In the genomic region with DNA sequence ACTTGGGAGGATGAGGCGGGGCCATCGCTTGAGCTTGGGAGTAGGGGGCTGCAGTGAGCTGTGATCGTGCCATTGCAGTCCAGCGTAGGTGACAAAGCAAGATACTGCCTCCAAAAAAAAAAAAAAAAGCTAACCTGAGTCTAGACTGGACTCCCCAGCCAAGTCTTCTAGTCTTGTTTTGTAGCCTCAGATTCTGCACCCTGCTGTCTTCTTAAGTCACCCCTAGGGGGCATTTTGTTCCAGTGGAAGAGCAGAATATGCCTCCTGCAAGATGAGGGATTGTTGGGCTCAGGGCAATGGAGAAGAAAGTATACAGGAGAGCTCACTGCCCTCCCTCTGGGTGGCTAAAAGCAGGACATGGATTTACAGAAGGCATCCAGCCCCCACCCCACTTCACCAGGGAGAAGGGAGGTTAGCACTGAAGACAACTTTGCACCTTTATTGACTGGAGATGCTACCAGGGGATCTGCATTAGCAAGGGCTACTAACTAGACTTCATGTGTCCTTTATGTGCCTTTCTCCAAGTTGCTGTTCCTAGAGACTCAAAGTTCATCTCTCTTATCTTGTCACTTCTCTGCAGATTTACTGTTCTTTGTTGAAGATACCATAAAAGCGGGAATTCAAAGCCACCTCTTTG, we compare ENCODE assay signal across 9 cellular contexts. TPM values are rescaled to one million over a fixed set of nuclear protein-coding genes. Genes with fewer than 3 reads are reported as not detected.
DNase-seq lines count a peak whose midpoint lies in the region; ATAC-seq and TF ChIP-seq lines count a peak whose summit lies in the region.
"Had no signal": no experiment of that assay in that cellular context is flagged by ENCODE, and none has a peak within 500 bp of the region (broad histone marks: within the 10 kb centered on the region; RNA-seq: fewer than 3 reads in every experiment).

No MANE protein-coding gene starts in this region.

- H3K4me2 ChIP-seq in PC-3 (ENCODE audit: low read length) (no peak overlapping the region), neural progenitor cell (no peak overlapping the region)

- in situ Hi-C loops in HAP-1 (cut with MboI; ENCODE audit: low sequenced_read_pairs) = no loop called here

- TF ChIP-seq CTCF in PC-3 (conservative IDR thresholded peaks at IDR 0.05; ENCODE audit: low read depth, low read length) = peak; percentile 82
- peak in 50 of 56 donors; percentile 9 to 53 (median 32) for TF ChIP-seq CTCF in dorsolateral prefrontal cortex (IDR thresholded peaks at IDR 0.05 in 54 of 56, conservative IDR thresholded peaks at IDR 0.05 in 2 of 56; ENCODE audit: low read depth in 1 of 56, partially characterized antibody in 56 of 56)
- peak; percentile 56 for TF ChIP-seq CTCF in neural progenitor cell (IDR thresholded peaks at IDR 0.05)

- intact Hi-C loops in PC-3 (cut with micrococcal nuclease) (no loop called here), dorsolateral prefrontal cortex (cut with DNase I) (no loop called here)

- H3K4me1 ChIP-seq in HAP-1 = no peaks in the 10 kb centered on the region
- H3K4me1 ChIP-seq in PC-3 (ENCODE audit: insufficient read depth, low read length) = no peaks in the 10 kb centered on the region; the same call in 1 of the 2 replicates
- peaks cover 17% of the 10 kb centered on the region for H3K4me1 ChIP-seq in neural progenitor cell

- H3K4me3 ChIP-seq in HAP-1 (no peak overlapping the region), PC-3 (ENCODE audit: low read length) (no peak overlapping the region), dorsolateral prefrontal cortex (no peak overlapping the region), neural progenitor cell (no peak overlapping the region)

- no peak overlapping the region for H2AFZ ChIP-seq in PC-3 (ENCODE audit: low read length)
- no peak overlapping the region for H2AFZ ChIP-seq in neural progenitor cell (replicated peaks)

- peak overlapping the region; percentile 29 for H3K27ac Mint-ChIP-seq in neural progenitor cell
- H3K27ac Mint-ChIP-seq: activated B cell treated with CpG ODN at 0.5 μM for 24 hours had no signal

- H3K27me3 Mint-ChIP-seq in neural progenitor cell (ENCODE audit: insufficient read depth, low read depth) = peaks cover 21% of the 10 kb centered on the region

- H3K79me2 ChIP-seq in PC-3 (ENCODE audit: low read length) = no peaks in the 10 kb centered on the region
- no peaks in the 10 kb centered on the region for H3K79me2 ChIP-seq in neural progenitor cell (ENCODE audit: low read depth)

- H3F3A ChIP-seq in PC-3 (ENCODE audit: low read length, unreplicated experiment) (no peaks in the 10 kb centered on the region), neural progenitor cell (ENCODE audit: low read depth) (peaks cover 13% of the 10 kb centered on the region)

- POLR2A ChIA-PET in PC-3 (lab: Charles Lee; ENCODE audit: unreplicated experiment) = no interaction called here

- H3K9me3 ChIP-seq in HAP-1 (no peaks in the 10 kb centered on the region), PC-3 (ENCODE audit: low read length) (no peaks in the 10 kb centered on the region), neural progenitor cell (ENCODE audit: low read depth) (no peaks in the 10 kb centered on the region)

- no peaks in the 10 kb centered on the region for H3K36me3 Mint-ChIP-seq in neural progenitor cell

- no peak overlapping the region for H3K4me3 Mint-ChIP-seq in neural progenitor cell
- H3K4me3 Mint-ChIP-seq: activated B cell treated with CpG ODN at 0.5 μM for 24 hours had no signal

- BruUV-seq in PC-3 (replicated peaks; lab: Mats Ljungman, UMichigan) = no TSS peak

- H3K9ac ChIP-seq in PC-3 (ENCODE audit: low read length) (no peak overlapping the region), neural progenitor cell (no peak overlapping the region)

- peaks cover 20% of the 10 kb centered on the region for H3K4me1 Mint-ChIP-seq in neural progenitor cell
- H3K4me1 Mint-ChIP-seq: activated B cell treated with CpG ODN at 0.5 μM for 24 hours had no signal

- H3K27ac ChIP-seq in PC-3 (ENCODE audit: low read length) (no peak overlapping the region), dorsolateral prefrontal cortex (no peak overlapping the region), neural progenitor cell (no peak overlapping the region)

- H3K9me2 ChIP-seq in PC-3 (replicated peaks; ENCODE audit: low read length) = no peaks in the 10 kb centered on the region

- H4K20me1 ChIP-seq in PC-3 (ENCODE audit: low read length) = no peaks in the 10 kb centered on the region
- no peaks in the 10 kb centered on the region for H4K20me1 ChIP-seq in neural progenitor cell (ENCODE audit: low read depth)

- CTCF ChIA-PET in PC-3 (lab: Charles Lee) = interaction anchor here (0.5 to 0.6 kb wide), 2 partner anchors 307 to 341 kb away, joined by 3 to 8 read pairs; no protein-coding TSS in a partner anchor

- peak; percentile 78 for ATAC-seq in PC-3

- H3K27me3 ChIP-seq in HAP-1 (ENCODE audit: low read depth) (no peaks in the 10 kb centered on the region; the same call in 1 of the 2 replicates), PC-3 (ENCODE audit: low read length) (peaks cover 17% of the 10 kb centered on the region; the same call in 1 of the 2 replicates), dorsolateral prefrontal cortex (peaks cover 0 to 38% (median 16%) of the 10 kb centered on the region in 45 donors), neural progenitor cell (peaks cover 84% of the 10 kb centered on the region)

- DNase-seq in NCI-H1417 (lab: John Stamatoyannopoulos, UW) (peak in 2 of 3 experiments; percentile 16 to 19), NCI-H1417 treated with DMSO at 0.1 percent for 48 hours (lab: John Stamatoyannopoulos, UW) (no peak), HAP-1 (ENCODE audit: low spot score in 2 of 2) (peak; percentile 30 to 41), PC-3 (peak; percentile 58), dorsolateral prefrontal cortex (no peak), neural progenitor cell (ENCODE audit: low spot score) (peak; percentile 67), activated gamma-delta T cell (lab: John Stamatoyannopoulos, UW) (no peak), hypothalamus (lab: John Stamatoyannopoulos, UW) (no peak)
- DNase-seq: activated B cell treated with CpG ODN at 0.5 μM for 24 hours had no signal

- H3K36me3 ChIP-seq in HAP-1 (replicated peaks) (no peaks in the 10 kb centered on the region), PC-3 (ENCODE audit: low read depth, low read length) (no peaks in the 10 kb centered on the region), neural progenitor cell (no peaks in the 10 kb centered on the region)

- H3K9me3 Mint-ChIP-seq in neural progenitor cell = peaks cover 8% of the 10 kb centered on the region
- H3K9me3 Mint-ChIP-seq: activated B cell treated with CpG ODN at 0.5 μM for 24 hours had no signal

RNA-seq across cellular contexts. Expression of a gene that starts 15.3 kb away (rescaled TPM):
- 97.7 and 157 TPM in 2 replicates for total RNA-seq in PC-3 (2014; rRNA removed)
- 100 to 1,000 TPM; 154 to 378 (median 280) TPM for total RNA-seq in dorsolateral prefrontal cortex
- 16.1 and 32.3 TPM in 2 replicates for total RNA-seq in neural progenitor cell (ENCODE audit: low replicate concordance)

RNA-seq across cellular contexts. Expression of a gene that starts 55.2 kb away (rescaled TPM):
- total RNA-seq in PC-3 (2014; rRNA removed) (not detected in 2 replicates), dorsolateral prefrontal cortex (10 to 100 TPM in 116 of 120 experiments, 1 to 10 TPM in 4; 8.5 to 40.4 (median 21.4) TPM), neural progenitor cell (ENCODE audit: low replicate concordance) (2.9 and 5.0 TPM in 2 replicates)
- total RNA-seq: activated B cell treated with CpG ODN at 0.5 μM for 24 hours had no signal

Comparison
In these comparisons a context has a peak if more than half of its experiments do, and no peak if none do; other contexts are left out.
1. DNase-seq: peak in NCI-H1417 (2 of 3), HAP-1 (2 of 2), PC-3 (single experiment) and neural progenitor cell (single experiment); none in NCI-H1417 treated with DMSO at 0.1 percent for 48 hours (single experiment), dorsolateral prefrontal cortex (0 of 10), activated gamma-delta T cell (single experiment) and hypothalamus (0 of 51).
2. CTCF ChIP-seq: peak in every context shown above with its lines; median percentile 82 in PC-3; 56 in neural progenitor cell; 32 in dorsolateral prefrontal cortex.